ENCODE assay signal across 1 cellular context in genomic region chr13:60163525-60164471, GRCh38.
TF ChIP-seq lines count a peak whose summit lies in the region.

TSS of gene DIAPH3 (minus strand) at chr13:60163928. CDS start at chr13:60163766, 162 bp downstream.

TF ChIP-seq in WTC11, 78 proteins besides CTCF, POLR2A, EP300 and RAD21 (continued from another document):
- TF ChIP-seq FOXK1 (CRISPR knock-in tag; IDR thresholded peaks at IDR 0.05), result peak; percentile 66
- no peak for TF ChIP-seq ATF6 (CRISPR knock-in tag; IDR thresholded peaks at IDR 0.05)
- no peak for TF ChIP-seq SOX15 (CRISPR knock-in tag; IDR thresholded peaks at IDR 0.05)
- peak; percentile 34; the same call in 1 of the 2 replicates for TF ChIP-seq NFE2L1 (CRISPR knock-in tag; IDR thresholded peaks at IDR 0.05)
- TF ChIP-seq ZNF263 (CRISPR knock-in tag; IDR thresholded peaks at IDR 0.05; ENCODE audit: low read depth), result no peak
- no peak for TF ChIP-seq EMX1 (CRISPR knock-in tag; IDR thresholded peaks at IDR 0.05)
- no peak for TF ChIP-seq OVOL2 (CRISPR knock-in tag; IDR thresholded peaks at IDR 0.05; ENCODE audit: borderline replicate concordance)
- TF ChIP-seq KAT7 (CRISPR knock-in tag; IDR thresholded peaks at IDR 0.05; ENCODE audit: borderline replicate concordance), result no peak
- 0 out of 2 replicates have a peak, but pooled peaks have one; percentile 13 for TF ChIP-seq ZNF138 (CRISPR knock-in tag; conservative IDR thresholded peaks at IDR 0.05)
- TF ChIP-seq ZBTB21 (CRISPR knock-in tag; IDR thresholded peaks at IDR 0.05; ENCODE audit: borderline replicate concordance), result peak; percentile 31; the same call in 1 of the 2 replicates
- no peak for TF ChIP-seq PRDM15 (CRISPR knock-in tag; IDR thresholded peaks at IDR 0.05)
- no peak; the same call in 1 of the 2 replicates for TF ChIP-seq FOXP4 (CRISPR knock-in tag; IDR thresholded peaks at IDR 0.05)
- no peak for TF ChIP-seq IRF2 (CRISPR knock-in tag; IDR thresholded peaks at IDR 0.05; ENCODE audit: borderline replicate concordance, low read depth)
- TF ChIP-seq TCF7 (CRISPR knock-in tag; IDR thresholded peaks at IDR 0.05; ENCODE audit: low read depth), result no peak
- TF ChIP-seq MXD4 (CRISPR knock-in tag; IDR thresholded peaks at IDR 0.05; ENCODE audit: borderline replicate concordance), result no peak
- no peak for TF ChIP-seq AFF4 (CRISPR knock-in tag; IDR thresholded peaks at IDR 0.05; ENCODE audit: borderline replicate concordance)
- peak; percentile 72 for TF ChIP-seq MAX (CRISPR knock-in tag; IDR thresholded peaks at IDR 0.05)
- no peak for TF ChIP-seq RORB (CRISPR knock-in tag; IDR thresholded peaks at IDR 0.05)
- no peak for TF ChIP-seq ATF3 (CRISPR knock-in tag; conservative IDR thresholded peaks at IDR 0.05)
- TF ChIP-seq ELF4 (CRISPR knock-in tag; IDR thresholded peaks at IDR 0.05; ENCODE audit: low read depth), result no peak
- no peak for TF ChIP-seq ZMAT4 (CRISPR knock-in tag; IDR thresholded peaks at IDR 0.05)
- TF ChIP-seq ZNF532 (CRISPR knock-in tag; IDR thresholded peaks at IDR 0.05; ENCODE audit: borderline replicate concordance), result no peak
